ENCODE assay signal across 10 cellular contexts in the genomic region with DNA sequence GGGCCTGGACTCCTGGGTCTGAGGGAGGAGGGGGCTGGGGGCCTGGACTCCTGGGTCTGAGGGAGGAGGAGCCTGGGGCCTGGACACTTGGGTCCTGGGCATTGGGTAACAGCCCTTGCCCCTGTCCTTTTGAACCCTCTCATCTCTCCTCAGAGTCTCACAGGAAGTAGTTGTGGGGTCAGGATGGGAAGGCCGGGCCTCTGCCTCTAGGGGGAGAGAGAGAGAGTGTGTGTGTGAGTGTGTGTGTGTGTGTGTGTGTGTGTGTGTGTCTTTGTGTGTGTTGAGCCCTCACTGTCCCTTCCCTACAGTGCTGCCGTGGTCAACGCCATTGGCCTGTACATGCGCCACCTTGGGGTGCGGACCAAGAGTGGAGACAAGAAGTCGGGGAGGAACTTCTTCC. TPM values are rescaled to one million over a fixed set of nuclear protein-coding genes. Genes with fewer than 3 reads are reported as not detected.
A peak's percentile ranks its signal among the peaks of the same experiment; 100 is the strongest.
DNase-seq lines count a peak whose midpoint lies in the region; ATAC-seq, FAIRE-seq and TF ChIP-seq lines count a peak whose summit lies in the region.
"Had no signal": no experiment of that assay in that cellular context is flagged by ENCODE, and none has a peak within 500 bp of the region (broad histone marks: within the 10 kb centered on the region; RNA-seq: fewer than 3 reads in every experiment).

No MANE protein-coding gene starts in this region.

- CTCF ChIA-PET in RWPE1 (lab: Yijun Ruan, JAX), result no interaction called here
- CTCF ChIA-PET in H1 (lab: Charles Lee; ENCODE audit: partially characterized antibody), result interaction anchor here (0.9 to 2.5 kb wide), 2 partner anchors 13 to 20 kb away, joined by 3 to 11 read pairs; no protein-coding TSS in a partner anchor
- CTCF ChIA-PET in PC-9 (lab: Charles Lee), result no interaction called here

- no peak overlapping the region for H2AK5ac ChIP-seq in H1 (ENCODE audit: low read depth, low read length)

- no peak overlapping the region for H3K23ac ChIP-seq in H1 (ENCODE audit: insufficient read length)

- no peak for ATAC-seq in HG03520 (IDR thresholded peaks at IDR 0.05; ENCODE audit: unreplicated experiment)

- TF ChIP-seq CTCF in AG09309 (IDR thresholded peaks at IDR 0.05; ENCODE audit: control insufficient read depth, insufficient read depth, low read depth, low read length, missing control alignments), result peak; percentile 8
- peak; percentile 38 for TF ChIP-seq CTCF in GM12873 (IDR thresholded peaks at IDR 0.05; ENCODE audit: insufficient read depth, low read depth, low read length, missing control alignments)
- no peak for TF ChIP-seq CTCF in RWPE1 (conservative IDR thresholded peaks at IDR 0.05; ENCODE audit: low read depth)
- peak; percentile 10 to 53 (median 45); a peak in 3 of 4 replicates for TF ChIP-seq CTCF in H1 (IDR thresholded peaks at IDR 0.05; ENCODE audit: control extremely low read depth in 1 of 3, insufficient read depth in 1 of 3, low read depth in 1 of 3, low read length in 3 of 3)
- no peak for TF ChIP-seq CTCF in suprapubic skin (IDR thresholded peaks at IDR 0.05)
- no peak for TF ChIP-seq CTCF in PC-9 (conservative IDR thresholded peaks at IDR 0.05)

- H3K14ac ChIP-seq in H1 (ENCODE audit: insufficient read length), result no peak overlapping the region

- no peak for DNase-seq in AG09309 (ENCODE audit: low read depth)
- no peak for DNase-seq in RWPE1 (ENCODE audit: low spot score)
- DNase-seq in H1 (ENCODE audit: low read depth in 1 of 2, low spot score in 2 of 2), result no peak
- no peak for DNase-seq in suprapubic skin (ENCODE audit: low spot score in 2 of 2)
- DNase-seq in globus pallidus (ENCODE audit: low spot score), result no peak
- no peak for DNase-seq in PC-9
- DNase-seq: cortex of kidney had no signal

- H4K8ac ChIP-seq in H1 (ENCODE audit: extremely low read depth, insufficient read depth, low read length), result no peak overlapping the region

- H2AFZ ChIP-seq in H1 (ENCODE audit: low read length), result no peak overlapping the region
- no peak overlapping the region for H2AFZ ChIP-seq in PC-9

- H3K18ac ChIP-seq in H1 (ENCODE audit: extremely low read depth, low read length), result no peak overlapping the region

- TF ChIP-seq EP300 in H1 (IDR thresholded peaks at IDR 0.05; ENCODE audit: borderline replicate concordance in 1 of 2, low read depth in 2 of 2, low read length in 2 of 2) (no peak), suprapubic skin (IDR thresholded peaks at IDR 0.05) (no peak)

- intact Hi-C loops in PC-9 (cut with micrococcal nuclease; ENCODE audit: unreplicated experiment), result no loop called here

- TF ChIP-seq RAD21 in H1 (IDR thresholded peaks at IDR 0.05 in 1 of 2, conservative IDR thresholded peaks at IDR 0.05 in 1 of 2; ENCODE audit: low read depth in 2 of 2, low read length in 2 of 2), result no peak; a peak in 1 of 4 replicates

- no peaks in the 10 kb centered on the region for H3K9me2 ChIP-seq in PC-9 (ENCODE audit: insufficient read depth)

- H3K9me3 ChIP-seq in H1 (ENCODE audit: insufficient read depth in 2 of 2, low read depth in 1 of 2, low read length in 1 of 2) (no peaks in the 10 kb centered on the region), suprapubic skin (no peaks in the 10 kb centered on the region), PC-9 (ENCODE audit: insufficient read depth, low read depth) (no peaks in the 10 kb centered on the region)

- FAIRE-seq in H1 (lab: Jason Lieb, UNC), result no peak

- POLR2A ChIA-PET in RWPE1 (lab: Yijun Ruan, JAX; ENCODE audit: low non-redundant PET) (no interaction called here), H1 (lab: Charles Lee; ENCODE audit: partially characterized antibody) (interaction anchor here (0.7 to 2.7 kb wide), 2 partner anchors 10 to 12 kb away, joined by 3 to 14 read pairs; no protein-coding TSS in a partner anchor), PC-9 (lab: Charles Lee; ENCODE audit: unreplicated experiment) (no interaction called here)

- no TSS peak for BruUV-seq in PC-9 (replicated peaks; lab: Mats Ljungman, UMichigan)

- no peak overlapping the region for H2BK20ac ChIP-seq in H1 (ENCODE audit: low read length)

- H3K9ac ChIP-seq in H1 (replicated peaks in 1 of 4; ENCODE audit: extremely low read depth in 1 of 4, low read depth in 3 of 4, low read length in 3 of 4), result no peak overlapping the region

- no peak overlapping the region for H2BK5ac ChIP-seq in H1 (ENCODE audit: low read depth, low read length)

- H3K4me2 ChIP-seq in H1 (ENCODE audit: insufficient read depth in 1 of 2, low read depth in 2 of 2, low read length in 2 of 2) (no peak overlapping the region), PC-9 (no peak overlapping the region)

- 88% methylated on average over 6 of the region's 6 CpGs; no CpG with 5 or more reads in 1 of the 2 experiments for WGBS in H1 (ENCODE audit: extremely low coverage in 1 of 2, insufficient coverage in 1 of 2, insufficient read length in 1 of 2, insufficient replicate concordance in 2 of 2, low coverage in 1 of 2, low lambda C conversion rate in 2 of 2, missing lambda C conversion rate in 1 of 2), 2 experiments
- 90% methylated on average over 5 of the region's 6 CpGs for WGBS in suprapubic skin

- peaks cover 0 to 5% of the 10 kb centered on the region in 2 experiments for H4K20me1 ChIP-seq in H1 (replicated peaks in 1 of 2; ENCODE audit: control insufficient read depth in 1 of 2, insufficient read depth in 2 of 2, low read length in 2 of 2)
- peaks cover 21% of the 10 kb centered on the region for H4K20me1 ChIP-seq in PC-9 (ENCODE audit: insufficient read depth)

- H4K91ac ChIP-seq in H1 (replicated peaks; ENCODE audit: insufficient read length, low read length), result no peak overlapping the region

- H3K4me3 ChIP-seq in AG09309 (ENCODE audit: control insufficient read depth, low read depth, low read length), result no peak overlapping the region
- no peak overlapping the region for H3K4me3 ChIP-seq in H1 (ENCODE audit: extremely low read depth in 1 of 4, insufficient read depth in 2 of 4, low read depth in 3 of 4, low read length in 4 of 4)
- H3K4me3 ChIP-seq in suprapubic skin, result no peak overlapping the region
- no peak overlapping the region for H3K4me3 ChIP-seq in PC-9

- H3K27ac ChIP-seq in RWPE1 (0 out of 2 replicates have a peak overlapping the region, but pooled peaks have one; percentile 21), H1 (ENCODE audit: low read depth, low read length) (no peak overlapping the region), suprapubic skin (no peak overlapping the region), PC-9 (no peak overlapping the region)

- H3K4me1 ChIP-seq in H1 (replicated peaks in 1 of 4; ENCODE audit: control insufficient read depth in 3 of 4, insufficient read depth in 4 of 4, low read length in 3 of 4) (peaks cover 0 to 5% (median 1%) of the 10 kb centered on the region in 4 experiments; a peak in 1 of 7 replicates), suprapubic skin (no peaks in the 10 kb centered on the region), PC-9 (replicated peaks; ENCODE audit: insufficient read depth) (no peaks in the 10 kb centered on the region)

- TF ChIP-seq POLR2A in H1 (IDR thresholded peaks at IDR 0.05; ENCODE audit: control extremely low read depth in 1 of 2, low read depth in 2 of 2, low read length in 2 of 2) (no peak), suprapubic skin (IDR thresholded peaks at IDR 0.05) (no peak)

- H3K23me2 ChIP-seq in H1 (ENCODE audit: low read depth, low read length), result no peaks in the 10 kb centered on the region

- H3F3A ChIP-seq in PC-9 (ENCODE audit: insufficient read depth, low read depth), result peaks cover 5% of the 10 kb centered on the region; the same call in 1 of the 2 replicates

- no peaks in the 10 kb centered on the region for H3K79me1 ChIP-seq in H1 (ENCODE audit: low read depth, low read length)

- H3K79me2 ChIP-seq in H1 (ENCODE audit: control insufficient read depth in 1 of 2, insufficient read depth in 2 of 2, low read length in 2 of 2) (no peaks in the 10 kb centered on the region), PC-9 (ENCODE audit: low read depth) (no peaks in the 10 kb centered on the region)

- H2BK120ac ChIP-seq in H1 (replicated peaks; ENCODE audit: low read depth, low read length), result no peak overlapping the region

- H3K27me3 ChIP-seq in H1 (replicated peaks in 1 of 4; ENCODE audit: control insufficient read depth in 3 of 4, extremely low read depth in 1 of 4, insufficient read depth in 3 of 4, low read length in 3 of 4) (no peaks in the 10 kb centered on the region), suprapubic skin (no peaks in the 10 kb centered on the region), PC-9 (ENCODE audit: insufficient read depth, low read depth) (no peaks in the 10 kb centered on the region)

- no peak overlapping the region for H2BK12ac ChIP-seq in H1 (ENCODE audit: low read depth, low read length)

- H2BK15ac ChIP-seq in H1 (ENCODE audit: low read length), result no peak overlapping the region

- peaks cover 0 to 4% (median 2%) of the 10 kb centered on the region in 4 experiments; a peak in 4 of 8 replicates for H3K36me3 ChIP-seq in H1 (ENCODE audit: control insufficient read depth in 2 of 4, insufficient read depth in 4 of 4, low read length in 3 of 4)
- peaks cover 85% of the 10 kb centered on the region for H3K36me3 ChIP-seq in suprapubic skin
- 0 out of 2 replicates have a peak, but pooled peaks cover 18% of the 10 kb centered on the region for H3K36me3 ChIP-seq in PC-9 (ENCODE audit: low read depth)

- no peak overlapping the region for H4K5ac ChIP-seq in H1 (ENCODE audit: insufficient read length, low read depth, low read length)

- no peak overlapping the region for H3K4ac ChIP-seq in H1 (replicated peaks; ENCODE audit: insufficient read length, low read depth, low read length)

- no peak overlapping the region for H3K56ac ChIP-seq in H1 (replicated peaks; ENCODE audit: insufficient read length, low read depth, low read length)

RNA-seq across cellular contexts. Expression of gene ARHGEF1, which starts 10.9 kb away (rescaled TPM):
- 49.0 and 54.6 TPM in 2 replicates for total RNA-seq in H1 (2021; fragmentation: NEBNext Ultra II Directional; extraction: Animal tissue kit (Norgen Biotek cat#: 25700))
- 23.0 and 41.1 TPM in 2 replicates for polyA plus RNA-seq in H1 (2011; rRNA removed)
- 35.9 TPM for polyA plus RNA-seq in H1 (2011; cell fraction: cytosol; rRNA removed)
- 95.3 TPM for polyA plus RNA-seq in H1 (2011; cell fraction: nucleus; rRNA removed)
- polyA plus RNA-seq in H1 (2012, experiment 1 of 2), result 38.4 to 51.0 TPM (median 48.8 TPM) in 4 replicates
- 35.5 TPM for polyA plus RNA-seq in H1 (2012, experiment 2 of 2)
- 49.6 TPM for polyA plus RNA-seq in H1 (2013, experiment 1 of 2)
- 44.9 TPM for polyA plus RNA-seq in H1 (2013, experiment 2 of 2)
- 9.4 and 11.0 TPM in 2 replicates for polyA minus RNA-seq in H1 (2011; rRNA and poly(A)+ RNA removed)
- polyA minus RNA-seq in H1 (2011; cell fraction: cytosol; rRNA and poly(A)+ RNA removed), result 25.5 TPM
- 34.6 TPM for polyA minus RNA-seq in H1 (2011; cell fraction: nucleus; rRNA and poly(A)+ RNA removed)
- total RNA-seq in suprapubic skin (100 to 1,000 TPM in 1 of 4 donors, 10 to 100 TPM in 3; 61.0 to 173 (median 72.1) TPM), PC-9 (2021) (101 and 109 TPM in 2 replicates)

RNA-seq across cellular contexts. Expression of gene CD79A, which starts 16.8 kb away (rescaled TPM):
- 0.54 TPM in 1 of 2 replicates, not detected in the other for total RNA-seq in H1 (2021; fragmentation: NEBNext Ultra II Directional; extraction: Animal tissue kit (Norgen Biotek cat#: 25700))
- 0.77 and 0.83 TPM in 2 replicates for polyA plus RNA-seq in H1 (2011; rRNA removed)
- 0.49 TPM for polyA plus RNA-seq in H1 (2011; cell fraction: cytosol; rRNA removed)
- 0.91 TPM for polyA plus RNA-seq in H1 (2011; cell fraction: nucleus; rRNA removed)
- polyA plus RNA-seq in H1 (2012, experiment 1 of 2), result 0.28 to 1.0 TPM (median 0.52 TPM) in 3 of 4 replicates, not detected in the other
- 0.55 TPM for polyA plus RNA-seq in H1 (2012, experiment 2 of 2)
- 0.59 TPM for polyA plus RNA-seq in H1 (2013, experiment 1 of 2)
- 0.68 TPM for polyA plus RNA-seq in H1 (2013, experiment 2 of 2)
- polyA minus RNA-seq in H1 (2011; rRNA and poly(A)+ RNA removed), result not detected in 2 replicates
- polyA minus RNA-seq in H1 (2011; cell fraction: cytosol; rRNA and poly(A)+ RNA removed), result not detected
- not detected for polyA minus RNA-seq in H1 (2011; cell fraction: nucleus; rRNA and poly(A)+ RNA removed)
- 1 to 10 TPM in 1 of 4 donors, not detected in 3; 3.0 TPM for total RNA-seq in suprapubic skin
- 0.33 and 0.59 TPM in 2 replicates for total RNA-seq in PC-9 (2021)

RNA-seq across cellular contexts. Expression of gene RPS19, which starts 33.8 kb away (rescaled TPM):
- total RNA-seq in H1 (2021; fragmentation: NEBNext Ultra II Directional; extraction: Animal tissue kit (Norgen Biotek cat#: 25700)), result 2,817 and 2,831 TPM in 2 replicates
- 5,751 and 9,112 TPM in 2 replicates for polyA plus RNA-seq in H1 (2011; rRNA removed)
- 5,170 TPM for polyA plus RNA-seq in H1 (2011; cell fraction: cytosol; rRNA removed)
- 1,732 TPM for polyA plus RNA-seq in H1 (2011; cell fraction: nucleus; rRNA removed)
- polyA plus RNA-seq in H1 (2012, experiment 1 of 2), result 3,684 to 5,048 TPM (median 4,659 TPM) in 4 replicates
- 6,526 TPM for polyA plus RNA-seq in H1 (2012, experiment 2 of 2)
- polyA plus RNA-seq in H1 (2013, experiment 1 of 2), result 3,247 TPM
- 3,131 TPM for polyA plus RNA-seq in H1 (2013, experiment 2 of 2)
- 334 and 573 TPM in 2 replicates for polyA minus RNA-seq in H1 (2011; rRNA and poly(A)+ RNA removed)
- polyA minus RNA-seq in H1 (2011; cell fraction: cytosol; rRNA and poly(A)+ RNA removed), result 1,472 TPM
- 675 TPM for polyA minus RNA-seq in H1 (2011; cell fraction: nucleus; rRNA and poly(A)+ RNA removed)
- total RNA-seq in suprapubic skin, result 1,000 to 10,000 TPM; 1,057 to 2,332 (median 1,706) TPM
- total RNA-seq in PC-9 (2021), result 2,593 and 3,356 TPM in 2 replicates

RNA-seq across cellular contexts. Expression of gene ERFL, which starts 34.4 kb away (rescaled TPM):
- total RNA-seq in H1 (2021; fragmentation: NEBNext Ultra II Directional; extraction: Animal tissue kit (Norgen Biotek cat#: 25700)), result not detected in 2 replicates
- polyA plus RNA-seq in H1 (2011; rRNA removed), result 0.08 and 0.12 TPM in 2 replicates
- 0.03 TPM for polyA plus RNA-seq in H1 (2011; cell fraction: cytosol; rRNA removed)
- polyA plus RNA-seq in H1 (2011; cell fraction: nucleus; rRNA removed), result 0.33 TPM
- polyA plus RNA-seq in H1 (2012, experiment 1 of 2), result 0.08 to 0.16 TPM (median 0.10 TPM) in 3 of 4 replicates, not detected in the other
- polyA plus RNA-seq in H1 (2012, experiment 2 of 2), result not detected
- 0.02 TPM for polyA plus RNA-seq in H1 (2013, experiment 1 of 2)
- polyA plus RNA-seq in H1 (2013, experiment 2 of 2), result 0.06 TPM
- polyA minus RNA-seq in H1 (2011; rRNA and poly(A)+ RNA removed), result not detected in 2 replicates
- polyA minus RNA-seq in H1 (2011; cell fraction: cytosol; rRNA and poly(A)+ RNA removed), result not detected
- polyA minus RNA-seq in H1 (2011; cell fraction: nucleus; rRNA and poly(A)+ RNA removed), result not detected
- under 1 TPM in 2 of 4 donors, not detected in 2; 0.21 to 0.72 TPM for total RNA-seq in suprapubic skin
- 0.65 and 0.98 TPM in 2 replicates for total RNA-seq in PC-9 (2021)

RNA-seq across cellular contexts. Expression of gene DMRTC2, which starts 49.1 kb away (rescaled TPM):
- not detected in 2 replicates for total RNA-seq in H1 (2021; fragmentation: NEBNext Ultra II Directional; extraction: Animal tissue kit (Norgen Biotek cat#: 25700))
- polyA plus RNA-seq in H1 (2011; rRNA removed), result not detected in 2 replicates
- not detected for polyA plus RNA-seq in H1 (2011; cell fraction: cytosol; rRNA removed)
- polyA plus RNA-seq in H1 (2011; cell fraction: nucleus; rRNA removed), result not detected
- polyA plus RNA-seq in H1 (2012, experiment 1 of 2), result not detected in 4 replicates
- not detected for polyA plus RNA-seq in H1 (2012, experiment 2 of 2)
- polyA plus RNA-seq in H1 (2013, experiment 1 of 2), result 0.04 TPM
- polyA plus RNA-seq in H1 (2013, experiment 2 of 2), result not detected
- not detected in 2 replicates for polyA minus RNA-seq in H1 (2011; rRNA and poly(A)+ RNA removed)
- not detected for polyA minus RNA-seq in H1 (2011; cell fraction: cytosol; rRNA and poly(A)+ RNA removed)
- not detected for polyA minus RNA-seq in H1 (2011; cell fraction: nucleus; rRNA and poly(A)+ RNA removed)
- total RNA-seq in suprapubic skin, result not detected
- total RNA-seq in PC-9 (2021), result not detected in 2 replicates
- total RNA-seq: posterior vena cava had no signal

Comparison
In these comparisons a context has a peak if more than half of its experiments do, and no peak if none do; other contexts are left out.
1. CTCF ChIP-seq: peak in AG09309 (single experiment), GM12873 (single experiment) and H1 (3 of 3); none in RWPE1 (single experiment), suprapubic skin (0 of 2) and PC-9 (single experiment).